Comparison of ENCODE assay signal across 9 cellular contexts in the genomic region with DNA sequence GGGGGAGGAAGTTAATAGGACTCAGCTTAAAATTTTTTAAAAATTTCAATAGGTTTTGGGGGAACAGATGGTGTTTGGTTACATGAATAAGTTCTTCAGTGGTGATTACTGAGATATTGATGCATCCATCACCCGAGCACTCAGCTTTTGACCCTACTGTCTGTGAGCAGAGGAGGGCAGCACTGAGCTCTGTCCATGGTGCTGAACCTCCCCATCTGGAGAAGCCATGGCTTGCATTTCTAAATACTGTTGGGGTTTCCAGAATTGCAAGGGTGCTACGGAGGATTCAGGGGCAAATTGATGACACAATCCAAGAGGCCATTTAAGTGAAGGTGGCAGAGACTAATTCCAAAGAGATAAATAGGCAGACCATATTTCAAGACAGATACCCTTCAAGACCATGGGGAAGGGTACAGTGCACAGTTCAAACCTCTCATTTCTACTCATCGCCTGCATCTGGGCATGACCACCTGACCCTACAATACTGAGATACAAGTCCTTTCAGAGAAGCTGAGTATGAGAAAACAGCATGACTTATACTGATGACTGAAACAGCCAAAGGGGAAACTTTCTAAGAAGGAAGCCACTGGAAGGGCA. TPM values are rescaled to one million over a fixed set of nuclear protein-coding genes. Genes with fewer than 3 reads are reported as not detected.
DNase-seq lines count a peak whose midpoint lies in the region; ATAC-seq and TF ChIP-seq lines count a peak whose summit lies in the region.
"Had no signal": no experiment of that assay in that cellular context is flagged by ENCODE, and none has a peak within 500 bp of the region (broad histone marks: within the 10 kb centered on the region; RNA-seq: fewer than 3 reads in every experiment).

No MANE protein-coding gene starts in this region.

- ATAC-seq in lung (ENCODE audit: insufficient read depth, low FRiP score) (peak; percentile 80), HG03378 (IDR thresholded peaks at IDR 0.05; ENCODE audit: unreplicated experiment) (no peak), HG03460 (IDR thresholded peaks at IDR 0.05; ENCODE audit: unreplicated experiment) (no peak)

- H3K9me2 ChIP-seq in MM.1S (replicated peaks; ENCODE audit: insufficient read depth, low read length): no peaks in the 10 kb centered on the region

- H3K27ac ChIP-seq in MM.1S (ENCODE audit: low read length): no peak overlapping the region
- H3K27ac ChIP-seq in lung (ENCODE audit: low read depth in 1 of 2, low read length in 1 of 2): no peak overlapping the region
- H3K27ac ChIP-seq: breast epithelium had no signal

- no peak overlapping the region for H3K4me2 ChIP-seq in MM.1S (ENCODE audit: low read depth, low read length)

- peaks cover 74% of the 10 kb centered on the region for H3K27me3 ChIP-seq in MM.1S (replicated peaks; ENCODE audit: insufficient read depth, low read length)
- H3K27me3 ChIP-seq in lung (ENCODE audit: control insufficient read depth, insufficient read depth): no peaks in the 10 kb centered on the region

- no peak overlapping the region for H2AFZ ChIP-seq in MM.1S (ENCODE audit: low read length)

- TF ChIP-seq CTCF in MM.1S (IDR thresholded peaks at IDR 0.05; ENCODE audit: low read length) (peak; percentile 42), lung (IDR thresholded peaks at IDR 0.05; ENCODE audit: control extremely low read depth, extremely low read depth) (peak; percentile 18)

- no peaks in the 10 kb centered on the region for H3F3A ChIP-seq in MM.1S (ENCODE audit: insufficient read depth, low read length)

- no peaks in the 10 kb centered on the region for H4K20me1 ChIP-seq in MM.1S (ENCODE audit: insufficient read depth, low read length)

- no peak overlapping the region for H3K9ac ChIP-seq in MM.1S (ENCODE audit: low read length)

- no peaks in the 10 kb centered on the region for H3K79me2 ChIP-seq in MM.1S (ENCODE audit: low read length)

- peak; percentile 87 for DNase-seq in GM03348 (ENCODE audit: low spot score)
- peak; percentile 87 for DNase-seq in MM.1S
- peak; percentile 49 to 52 for DNase-seq in activated CD4-positive, alpha-beta T cell treated with anti-CD3 and anti-CD28 coated beads for 24 hours (ENCODE audit: low read depth in 2 of 2)
- peak; percentile 83 for DNase-seq in dermis blood vessel endothelial cell
- DNase-seq in lung (ENCODE audit: low spot score): peak; percentile 45
- DNase-seq in stimulated activated CD8-positive, alpha-beta memory T cell treated with anti-CD3 and anti-CD28 coated beads, Interleukin-2, amount 100 ng/mL, for 1 hour (ENCODE audit: low read depth in 2 of 2): peak; percentile 31 to 35

- H3K4me1 ChIP-seq in MM.1S (ENCODE audit: low read length) (no peaks in the 10 kb centered on the region), lung (ENCODE audit: control insufficient read depth in 2 of 2, insufficient read depth in 2 of 2, low read length in 2 of 2) (no peaks in the 10 kb centered on the region)
- H3K4me1 ChIP-seq: breast epithelium had no signal

- 34 to 35% methylated on average over 3 of the region's 3 CpGs for WGBS in lung, 2 donors

- H3K9me3 ChIP-seq in MM.1S (replicated peaks; ENCODE audit: insufficient read depth, low read length): no peaks in the 10 kb centered on the region
- H3K9me3 ChIP-seq in lung (ENCODE audit: control insufficient read depth in 2 of 2, insufficient read depth in 1 of 2, low read length in 1 of 2): no peaks in the 10 kb centered on the region
- H3K9me3 ChIP-seq: breast epithelium had no signal

- H3K4me3 ChIP-seq in MM.1S (ENCODE audit: low read length) (no peak overlapping the region), lung (no peak overlapping the region)
- H3K4me3 ChIP-seq: breast epithelium had no signal

- H3K36me3 ChIP-seq in MM.1S (replicated peaks; ENCODE audit: insufficient read depth, low read length) (no peaks in the 10 kb centered on the region), lung (ENCODE audit: control insufficient read depth in 2 of 2, insufficient read depth in 2 of 2, low read length in 2 of 2) (no peaks in the 10 kb centered on the region)
- H3K36me3 ChIP-seq: breast epithelium had no signal

RNA-seq across cellular contexts. Expression of a gene that starts 17.2 kb away (rescaled TPM):
- under 0.01 TPM in 1 of 2 replicates, not detected in the other for total RNA-seq in dermis blood vessel endothelial cell
- total RNA-seq in lung: under 1 TPM; 0.03 to 0.23 TPM
- under 1 TPM; 0.01 to 0.02 TPM for polyA plus RNA-seq in lung

Comparison
In these comparisons a context has a peak if more than half of its experiments do, and no peak if none do; other contexts are left out.
1. DNase-seq: peak in every context shown above with its lines; median percentile 87 in GM03348; 87 in MM.1S; 83 in dermis blood vessel endothelial cell; 50 in activated CD4-positive, alpha-beta T cell treated with anti-CD3 and anti-CD28 coated beads for 24 hours; 45 in lung; 33 in stimulated activated CD8-positive, alpha-beta memory T cell treated with anti-CD3 and anti-CD28 coated beads, Interleukin-2, amount 100 ng/mL, for 1 hour.